15 cellular contexts compared by ENCODE assay signal in the genomic region with DNA sequence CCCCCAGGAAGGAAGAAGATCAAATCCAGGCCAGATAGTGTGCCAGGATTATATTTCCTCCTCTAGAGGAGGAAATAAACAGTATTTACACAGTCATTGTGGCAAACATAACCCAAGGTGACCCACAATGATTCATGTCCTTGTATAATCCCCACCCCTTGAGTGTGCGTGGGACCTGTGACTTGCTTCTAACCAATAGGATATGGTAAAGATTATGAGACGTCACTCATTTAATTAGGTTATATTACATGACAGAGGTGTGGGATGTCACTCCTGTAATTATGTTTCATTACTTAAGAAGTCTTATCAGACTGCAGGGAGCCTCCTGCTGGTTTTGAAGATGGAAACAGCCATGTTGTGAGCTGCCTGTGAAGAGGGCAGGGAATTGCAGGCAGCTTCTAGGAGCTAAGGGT. TPM values are rescaled to one million over a fixed set of nuclear protein-coding genes. Genes with fewer than 3 reads are reported as not detected.
DNase-seq lines count a peak whose midpoint lies in the region; ATAC-seq and TF ChIP-seq lines count a peak whose summit lies in the region.
"Had no signal": no experiment of that assay in that cellular context is flagged by ENCODE, and none has a peak within 500 bp of the region (broad histone marks: within the 10 kb centered on the region; RNA-seq: fewer than 3 reads in every experiment).

No MANE protein-coding gene starts in this region.

- H3K9ac ChIP-seq in HCT116 (ENCODE audit: low read length), result no peak overlapping the region
- H3K9ac ChIP-seq: BLaER1 treated with 17β-estradiol and CSF1 and Interleukin-3, amounts not matched to agents 10 nM and 100 nM had no signal

- H3K79me2 ChIP-seq in HCT116 (ENCODE audit: insufficient read depth, low read length), result no peaks in the 10 kb centered on the region

- intact Hi-C loops in HCT116 (cut with micrococcal nuclease), result no loop called here

- no peak for TF ChIP-seq RAD21 in HCT116 (IDR thresholded peaks at IDR 0.05; ENCODE audit: low read depth)

- no peaks in the 10 kb centered on the region for H3K27me3 Mint-ChIP-seq in activated T-helper 17 cell treated with anti-CD3 and anti-CD28 coated beads, Interleukin-2, amount 50 U/mL, for 72 hours
- H3K27me3 Mint-ChIP-seq in CD8-positive, alpha-beta memory T cell, result peaks cover 0 to 1% of the 10 kb centered on the region in 2 donors

- H3K4me1 Mint-ChIP-seq in activated T-helper 17 cell treated with anti-CD3 and anti-CD28 coated beads, Interleukin-2, amount 50 U/mL, for 72 hours, result peaks cover 5% of the 10 kb centered on the region
- H3K4me1 Mint-ChIP-seq in CD8-positive, alpha-beta memory T cell, result peaks cover 0 to 1% (median 0%) of the 10 kb centered on the region in 3 donors

- no peaks in the 10 kb centered on the region for H3K4me1 ChIP-seq in HCT116 (ENCODE audit: control insufficient read depth in 1 of 2, insufficient read depth in 2 of 2, low read length in 2 of 2)
- H3K4me1 ChIP-seq in CD8-positive, alpha-beta memory T cell (ENCODE audit: insufficient read depth, low read length), result no peaks in the 10 kb centered on the region

- no peak overlapping the region for H3K4me3 Mint-ChIP-seq in activated T-helper 17 cell treated with anti-CD3 and anti-CD28 coated beads, Interleukin-2, amount 50 U/mL, for 72 hours
- H3K4me3 Mint-ChIP-seq in CD8-positive, alpha-beta memory T cell, result no peak overlapping the region

- H3K9me3 ChIP-seq in HCT116 (ENCODE audit: control insufficient read depth in 1 of 2, insufficient read depth in 1 of 2, low read depth in 1 of 2, low read length in 2 of 2), result no peaks in the 10 kb centered on the region
- no peaks in the 10 kb centered on the region for H3K9me3 ChIP-seq in CD8-positive, alpha-beta memory T cell (ENCODE audit: low read length)
- H3K9me3 ChIP-seq: BLaER1 treated with 17β-estradiol and CSF1 and Interleukin-3, amounts not matched to agents 10 nM and 100 nM; esophagus squamous epithelium had no signal

- no peak for ATAC-seq in HCT116
- ATAC-seq in activated T-helper 17 cell treated with anti-CD3 and anti-CD28 coated beads, Interleukin-2, amount 50 U/mL, for 72 hours (replicated peaks), result peak; percentile 94
- no peak for ATAC-seq in GM21526 (IDR thresholded peaks at IDR 0.05; ENCODE audit: low FRiP score, unreplicated experiment)

- peak overlapping the region; percentile 72 for H3K27ac Mint-ChIP-seq in activated T-helper 17 cell treated with anti-CD3 and anti-CD28 coated beads, Interleukin-2, amount 50 U/mL, for 72 hours
- H3K27ac Mint-ChIP-seq in CD8-positive, alpha-beta memory T cell, result no peak overlapping the region

- no peaks in the 10 kb centered on the region for H3K27me3 ChIP-seq in HCT116 (ENCODE audit: insufficient read depth, low read length)
- H3K27me3 ChIP-seq in CD8-positive, alpha-beta memory T cell (ENCODE audit: insufficient read depth, low read length, poor library complexity, severe bottlenecking), result no peaks in the 10 kb centered on the region
- H3K27me3 ChIP-seq: BLaER1 treated with 17β-estradiol and CSF1 and Interleukin-3, amounts not matched to agents 10 nM and 100 nM; esophagus squamous epithelium had no signal

- no peak overlapping the region for H3K4me2 ChIP-seq in HCT116 (ENCODE audit: low read length)

- RAD21 ChIA-PET in HCT116 (lab: Charles Lee; ENCODE audit: low non-redundant PET in 1 of 2, low total read pairs in 2 of 2, uncharacterized antibody in 2 of 2, unreplicated experiment in 2 of 2), result no interaction called here

- no peaks in the 10 kb centered on the region for H3K36me3 ChIP-seq in HCT116 (ENCODE audit: control insufficient read depth in 1 of 2, insufficient read depth in 2 of 2, low read length in 2 of 2)
- no peaks in the 10 kb centered on the region for H3K36me3 ChIP-seq in CD8-positive, alpha-beta memory T cell (ENCODE audit: insufficient read depth, low read length)
- H3K36me3 ChIP-seq: BLaER1 treated with 17β-estradiol and CSF1 and Interleukin-3, amounts not matched to agents 10 nM and 100 nM; esophagus squamous epithelium had no signal

- no peak overlapping the region for H3K4me3 ChIP-seq in HCT116 (replicated peaks in 1 of 2; ENCODE audit: low read depth in 1 of 2, low read length in 2 of 2)
- no peak overlapping the region for H3K4me3 ChIP-seq in CD8-positive, alpha-beta memory T cell (ENCODE audit: low read length)
- H3K4me3 ChIP-seq: BLaER1 treated with 17β-estradiol and CSF1 and Interleukin-3, amounts not matched to agents 10 nM and 100 nM; esophagus squamous epithelium had no signal

- no peaks in the 10 kb centered on the region for H3K9me2 ChIP-seq in HCT116 (ENCODE audit: insufficient read depth)

- no peaks in the 10 kb centered on the region for H3K36me3 Mint-ChIP-seq in activated T-helper 17 cell treated with anti-CD3 and anti-CD28 coated beads, Interleukin-2, amount 50 U/mL, for 72 hours (ENCODE audit: low read depth)
- H3K36me3 Mint-ChIP-seq in CD8-positive, alpha-beta memory T cell, result no peaks in the 10 kb centered on the region

- H3K27ac ChIP-seq in HCT116 (ENCODE audit: low read depth, low read length), result no peak overlapping the region
- H3K27ac ChIP-seq in CD8-positive, alpha-beta memory T cell (ENCODE audit: low read depth, low read length), result no peak overlapping the region

- CTCF ChIA-PET in HCT116 (lab: Charles Lee), result no interaction called here
- CTCF ChIA-PET in CD8-positive, alpha-beta memory T cell (lab: Charles Lee), result no interaction called here

- no peaks in the 10 kb centered on the region for H4K20me1 ChIP-seq in HCT116 (ENCODE audit: insufficient read depth)
- H4K20me1 ChIP-seq: BLaER1 treated with 17β-estradiol and CSF1 and Interleukin-3, amounts not matched to agents 10 nM and 100 nM had no signal

- BruUV-seq in HCT116 (replicated peaks; lab: Mats Ljungman, UMichigan), result no TSS peak

- no peak overlapping the region for H2AFZ ChIP-seq in HCT116 (ENCODE audit: low read depth, low read length, poor library complexity, severe bottlenecking)

- DNase-seq in COLO668 (lab: John Stamatoyannopoulos, UW; ENCODE audit: unreplicated experiment) (peak; percentile 13), HCT116 (ENCODE audit: low read depth, low spot score) (peak; percentile 6), lung microvascular endothelial cell (ENCODE audit: low read depth in 2 of 2) (peak; percentile 10 to 13), T1000 (lab: John Stamatoyannopoulos, UW) (no peak), KG1 (lab: John Stamatoyannopoulos, UW) (no peak)
- DNase-seq in CD8-positive, alpha-beta memory T cell, result no peak
- DNase-seq: activated naive CD4-positive, alpha-beta T cell treated with Interleukin-2 at 50 U/mL for 16 hours; central memory CD4-positive, alpha-beta T cell; esophagus squamous epithelium; NCI-H1694; stimulated activated CD4-positive, alpha-beta T cell treated with anti-CD3 and anti-CD28 coated beads, Interleukin-4, amount 100 ng/mL, for 1 hour had no signal

- no peak for TF ChIP-seq CTCF in HCT116 (IDR thresholded peaks at IDR 0.05 in 2 of 3, conservative IDR thresholded peaks at IDR 0.05 in 1 of 3; ENCODE audit: borderline replicate concordance in 1 of 3, insufficient read depth in 1 of 3, low read depth in 2 of 3, low read length in 2 of 3)

- POLR2A ChIA-PET in HCT116 (lab: Charles Lee), result no interaction called here
- POLR2A ChIA-PET in CD8-positive, alpha-beta memory T cell (lab: Charles Lee), result no interaction called here

- no peak for TF ChIP-seq POLR2A in HCT116 (IDR thresholded peaks at IDR 0.05; ENCODE audit: borderline replicate concordance, extremely low read depth, insufficient read depth, insufficient read length)

- H3K9me3 Mint-ChIP-seq in activated T-helper 17 cell treated with anti-CD3 and anti-CD28 coated beads, Interleukin-2, amount 50 U/mL, for 72 hours, result peaks cover 3% of the 10 kb centered on the region
- H3K9me3 Mint-ChIP-seq in CD8-positive, alpha-beta memory T cell, result peaks cover 0 to 1% (median 0%) of the 10 kb centered on the region in 5 donors

TF ChIP-seq in HCT116, 20 proteins besides CTCF, POLR2A, EP300 and RAD21:
- TF ChIP-seq JUND (IDR thresholded peaks at IDR 0.05), result no peak
- no peak for TF ChIP-seq YY1 (IDR thresholded peaks at IDR 0.05; ENCODE audit: extremely low read depth, insufficient replicate concordance, low read depth, low read length)
- no peak for TF ChIP-seq CEBPB (IDR thresholded peaks at IDR 0.05; ENCODE audit: low read depth)
- TF ChIP-seq EGR1 (IDR thresholded peaks at IDR 0.05; ENCODE audit: low read depth), result no peak
- no peak for TF ChIP-seq TCF7L2 (IDR thresholded peaks at IDR 0.05; ENCODE audit: borderline replicate concordance, extremely low read depth, insufficient read depth, insufficient read length)
- TF ChIP-seq FOSL1 (IDR thresholded peaks at IDR 0.05; ENCODE audit: low read depth), result no peak
- no peak for TF ChIP-seq SP1 (IDR thresholded peaks at IDR 0.05; ENCODE audit: low read depth)
- TF ChIP-seq SIN3A (IDR thresholded peaks at IDR 0.05; ENCODE audit: low read depth), result no peak
- no peak for TF ChIP-seq ZNF274 (IDR thresholded peaks at IDR 0.05; ENCODE audit: low read depth, low read length)
- TF ChIP-seq ELF1 (IDR thresholded peaks at IDR 0.05; ENCODE audit: borderline replicate concordance, low read depth), result no peak
- no peak for TF ChIP-seq SRF (IDR thresholded peaks at IDR 0.05; ENCODE audit: low read depth)
- TF ChIP-seq EZH2phosphoT487 (IDR thresholded peaks at IDR 0.05; ENCODE audit: borderline replicate concordance), result no peak
- TF ChIP-seq ZFX (IDR thresholded peaks at IDR 0.05), result no peak

RNA-seq across cellular contexts. Expression of gene CATSPERB, which starts 12.2 kb away (rescaled TPM):
- total RNA-seq in HCT116 (2021; ENCODE audit: unreplicated experiment) (0.74 TPM), lung microvascular endothelial cell (3.6 TPM in 1 of 2 replicates, not detected in the other)
- polyA plus RNA-seq in HCT116 (2012), result 0.11 and 0.22 TPM in 2 replicates
- total RNA-seq in activated T-helper 17 cell treated with anti-CD3 and anti-CD28 coated beads, Interleukin-2, amount 50 U/mL, for 72 hours, result 1 to 10 TPM in 1 of 2 donors, under 1 TPM in 1; 0.52 to 2.5 TPM
- total RNA-seq in CD8-positive, alpha-beta memory T cell, result 1 to 10 TPM in 1 of 2 experiments, under 1 TPM in 1; 0.20 to 1.1 TPM
- polyA plus RNA-seq in CD8-positive, alpha-beta memory T cell, result 1.2 TPM
- total RNA-seq: pulmonary artery endothelial cell had no signal

Comparison
In these comparisons a context has a peak if more than half of its experiments do, and no peak if none do; other contexts are left out.
1. DNase-seq: peak in COLO668 (single experiment), HCT116 (single experiment) and lung microvascular endothelial cell (2 of 2); none in CD8-positive, alpha-beta memory T cell (0 of 5), T1000 (single experiment) and KG1 (single experiment).